Comparison of ENCODE assay signal across 8 cellular contexts in the genomic region with DNA sequence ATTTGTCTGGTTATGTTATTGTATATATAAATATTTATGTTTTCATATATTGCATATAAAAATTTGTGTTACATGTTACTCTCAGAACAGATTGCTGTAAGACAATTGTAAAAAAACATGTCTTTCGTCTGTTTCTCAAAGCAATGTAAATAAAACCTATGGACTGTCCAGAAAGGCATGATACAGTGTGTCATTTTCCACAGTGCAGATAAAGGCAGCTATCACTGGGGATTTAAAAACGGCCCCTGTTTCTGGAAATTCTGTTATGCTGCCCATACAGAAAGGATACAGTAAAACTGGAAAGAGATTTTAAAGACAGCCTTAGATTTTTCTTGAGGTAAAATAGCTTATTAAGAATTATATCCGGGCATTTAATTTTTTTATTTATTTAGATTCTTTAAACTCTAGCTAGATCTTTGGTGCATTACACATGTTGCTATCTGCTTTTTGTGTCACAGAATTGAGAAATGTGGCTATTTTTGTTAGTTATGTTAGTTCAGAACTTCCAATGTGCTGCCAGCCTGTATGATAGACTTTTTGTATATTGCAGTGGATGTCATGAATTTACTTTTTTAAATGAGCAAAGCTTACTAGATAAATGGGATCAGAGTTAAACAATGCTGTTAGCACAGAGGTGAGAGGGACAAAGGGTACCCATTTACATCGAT. TPM values are rescaled to one million over a fixed set of nuclear protein-coding genes. Genes with fewer than 3 reads are reported as not detected.
DNase-seq lines count a peak whose midpoint lies in the region; ATAC-seq, FAIRE-seq and TF ChIP-seq lines count a peak whose summit lies in the region.

No MANE protein-coding gene starts in this region.

- H3K9me3 ChIP-seq in upper lobe of left lung = no peaks in the 10 kb centered on the region

- H3K27me3 ChIP-seq in bronchial epithelial cell (ENCODE audit: control insufficient read depth, insufficient read depth, low read length) = no peaks in the 10 kb centered on the region
- H3K27me3 ChIP-seq in upper lobe of left lung = no peaks in the 10 kb centered on the region

- H3K4me3 ChIP-seq in bronchial epithelial cell (ENCODE audit: low read depth, low read length) = peak overlapping the region; percentile 58
- peak overlapping the region; percentile 10 to 82 (median 78) for H3K4me3 ChIP-seq in upper lobe of left lung

- ATAC-seq in upper lobe of left lung (ENCODE audit: low FRiP score in 2 of 2) (no peak), GM18868 (IDR thresholded peaks at IDR 0.05; ENCODE audit: unreplicated experiment) (no peak), HG02981 (IDR thresholded peaks at IDR 0.05; ENCODE audit: unreplicated experiment) (no peak)

- H3K36me3 ChIP-seq in bronchial epithelial cell (ENCODE audit: control insufficient read depth, insufficient read depth, low read length) (no peaks in the 10 kb centered on the region), upper lobe of left lung (peaks cover 0 to 12% (median 4%) of the 10 kb centered on the region in 4 donors)

- no peak for FAIRE-seq in bronchial epithelial cell (lab: Jason Lieb, UNC)

- TF ChIP-seq POLR2A in upper lobe of left lung (IDR thresholded peaks at IDR 0.05) = no peak

- DNase-seq in DMS 273 (lab: John Stamatoyannopoulos, UW; ENCODE audit: unreplicated experiment) = peak; percentile 45
- no peak for DNase-seq in DMS 273 treated with DMSO at 0.1 percent for 48 hours (lab: John Stamatoyannopoulos, UW)
- DNase-seq in NCI-H69 (lab: John Stamatoyannopoulos, UW) = peak; percentile 53
- DNase-seq in bronchial epithelial cell (ENCODE audit: low read depth) = peak; percentile 26
- DNase-seq in lung microvascular endothelial cell (ENCODE audit: low read depth in 2 of 2) = peak; percentile 34 to 38
- no peak for DNase-seq in upper lobe of left lung

- H3K27ac ChIP-seq in upper lobe of left lung = peak overlapping the region; percentile 97 to 100 (median 98)

- no peak for TF ChIP-seq CTCF in bronchial epithelial cell (IDR thresholded peaks at IDR 0.05; ENCODE audit: insufficient read depth, low read length, severe bottlenecking)
- TF ChIP-seq CTCF in upper lobe of left lung (IDR thresholded peaks at IDR 0.05) = no peak

- 1 to 2% methylated on average over 4 of the region's 4 CpGs for WGBS in upper lobe of left lung, 2 donors

- TF ChIP-seq EP300 in upper lobe of left lung (IDR thresholded peaks at IDR 0.05) = no peak

- H3K4me1 ChIP-seq in upper lobe of left lung = peaks cover 9 to 25% (median 17%) of the 10 kb centered on the region in 4 donors

RNA-seq across cellular contexts. Expression of a gene that starts 0.8 kb away (rescaled TPM):
- total RNA-seq in bronchial epithelial cell (7.6 and 7.7 TPM in 2 replicates), lung microvascular endothelial cell (4.6 and 6.5 TPM in 2 replicates), upper lobe of left lung (10 to 100 TPM; 13.0 to 50.3 (median 21.9) TPM)

Comparison
In these comparisons a context has a peak if more than half of its experiments do, and no peak if none do; other contexts are left out.
1. DNase-seq: peak in DMS 273 (single experiment), NCI-H69 (single experiment), bronchial epithelial cell (single experiment) and lung microvascular endothelial cell (2 of 2); none in DMS 273 treated with DMSO at 0.1 percent for 48 hours (single experiment) and upper lobe of left lung (0 of 2).